In the genomic region with DNA sequence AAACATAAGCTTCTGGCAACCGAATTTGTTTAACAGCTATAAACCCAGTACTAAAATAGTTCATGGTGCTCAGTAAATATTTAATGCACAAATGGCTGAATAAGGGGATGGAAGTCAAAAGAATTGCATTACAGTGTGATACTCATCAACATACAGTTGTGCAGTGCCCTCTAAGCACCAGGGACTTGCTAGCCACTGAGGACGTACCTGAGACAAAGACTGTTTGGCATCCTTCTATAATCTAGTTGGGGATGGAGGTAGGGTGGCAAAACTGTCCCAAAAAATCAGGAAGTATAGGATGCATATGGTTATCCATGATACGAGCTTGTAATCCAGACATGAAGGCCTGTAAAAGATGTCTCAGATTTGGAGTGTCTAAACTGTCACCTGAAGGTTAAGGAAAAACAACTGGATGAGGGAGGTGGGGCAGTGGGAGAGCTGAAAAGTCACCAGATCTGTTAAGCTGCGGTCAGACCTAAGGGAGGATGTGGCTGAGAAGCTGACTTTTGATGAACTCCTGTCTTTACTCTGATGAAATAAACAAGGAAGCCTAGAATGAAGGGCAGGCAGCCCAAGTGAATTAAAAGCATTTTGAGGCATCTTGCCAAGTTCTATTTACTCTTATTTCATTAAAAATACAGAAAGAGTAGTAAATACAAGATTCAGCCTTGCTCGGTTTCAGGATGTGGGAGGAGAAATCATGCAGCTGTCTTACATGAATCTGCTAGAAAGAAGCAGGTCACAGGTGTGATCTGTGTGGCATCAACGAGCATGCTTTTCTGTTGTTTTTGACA, we compare ENCODE assay signal across 8 cellular contexts.
DNase-seq lines count a peak whose midpoint lies in the region; ATAC-seq and TF ChIP-seq lines count a peak whose summit lies in the region.

No MANE protein-coding gene starts in this region.

- peaks cover 0 to 5% of the 10 kb centered on the region in 2 donors for H3K27me3 Mint-ChIP-seq in stimulated activated naive B cell treated with anti-CD40 and anti-IgM and Interleukin-4, amounts not matched to agents 10 μg/mL and 1 μg/mL and 100 μg/mL, for 72 hours

- ATAC-seq in HG03280 (IDR thresholded peaks at IDR 0.05; ENCODE audit: unreplicated experiment): peak; percentile 60
- ATAC-seq in stimulated activated naive B cell treated with anti-CD40 and anti-IgM and Interleukin-4, amounts not matched to agents 10 μg/mL and 1 μg/mL and 100 μg/mL, for 72 hours (replicated peaks): peak; percentile 64 to 75

- H3K4me1 Mint-ChIP-seq in stimulated activated naive B cell treated with anti-CD40 and anti-IgM and Interleukin-4, amounts not matched to agents 10 μg/mL and 1 μg/mL and 100 μg/mL, for 72 hours: peaks cover 15 to 27% of the 10 kb centered on the region in 2 donors

- peak; percentile 9 for DNase-seq in activated T-cell treated with anti-CD3 and anti-CD28 coated beads for 1 hour (ENCODE audit: low read depth)
- DNase-seq in activated T-cell treated with anti-CD3 and anti-CD28 coated beads for 4 hours: no peak
- DNase-seq in activated CD4-positive, alpha-beta T cell treated with anti-CD3 and anti-CD28 coated beads, Interleukin-2, amount 50 U/mL, for 1 hour: peak; percentile 21
- no peak for DNase-seq in stimulated activated naive B cell treated with anti-CD40 and anti-IgM and Interleukin-4, amounts not matched to agents 10 μg/mL and 1 μg/mL and 100 μg/mL, for 72 hours
- no peak for DNase-seq in NCI-H2081 (lab: John Stamatoyannopoulos, UW)
- DNase-seq in erythroblast (lab: John Stamatoyannopoulos, UW): no peak
- DNase-seq in NCI-H2171 (lab: John Stamatoyannopoulos, UW): no peak

- no peak overlapping the region for H3K4me3 Mint-ChIP-seq in stimulated activated naive B cell treated with anti-CD40 and anti-IgM and Interleukin-4, amounts not matched to agents 10 μg/mL and 1 μg/mL and 100 μg/mL, for 72 hours

- TF ChIP-seq POLR2A in erythroblast (IDR thresholded peaks at IDR 0.05; ENCODE audit: low read length): no peak

- no peak overlapping the region for H3K27ac Mint-ChIP-seq in stimulated activated naive B cell treated with anti-CD40 and anti-IgM and Interleukin-4, amounts not matched to agents 10 μg/mL and 1 μg/mL and 100 μg/mL, for 72 hours

- peaks cover 0 to 4% of the 10 kb centered on the region in 2 donors for H3K9me3 Mint-ChIP-seq in stimulated activated naive B cell treated with anti-CD40 and anti-IgM and Interleukin-4, amounts not matched to agents 10 μg/mL and 1 μg/mL and 100 μg/mL, for 72 hours

- no peaks in the 10 kb centered on the region for H3K36me3 Mint-ChIP-seq in stimulated activated naive B cell treated with anti-CD40 and anti-IgM and Interleukin-4, amounts not matched to agents 10 μg/mL and 1 μg/mL and 100 μg/mL, for 72 hours

Comparison
In these comparisons a context has a peak if more than half of its experiments do, and no peak if none do; other contexts are left out.
1. DNase-seq: peak in activated T-cell treated with anti-CD3 and anti-CD28 coated beads for 1 hour (single experiment) and activated CD4-positive, alpha-beta T cell treated with anti-CD3 and anti-CD28 coated beads, Interleukin-2, amount 50 U/mL, for 1 hour (single experiment); none in activated T-cell treated with anti-CD3 and anti-CD28 coated beads for 4 hours (single experiment), stimulated activated naive B cell treated with anti-CD40 and anti-IgM and Interleukin-4, amounts not matched to agents 10 μg/mL and 1 μg/mL and 100 μg/mL, for 72 hours (single experiment), NCI-H2081 (0 of 2), erythroblast (0 of 2) and NCI-H2171 (single experiment).